ENCODE assay signal across 16 cellular contexts in genomic region chr4:138666366-138666765, GRCh38.
"Had no signal": no experiment of that assay in that cellular context is flagged by ENCODE, and none has a peak within 500 bp of the region (broad histone marks: within the 10 kb centered on the region; RNA-seq: fewer than 3 reads in every experiment).

No MANE protein-coding gene starts in this region.

- DNase-seq: activated CD4-positive, alpha-beta T cell treated with anti-CD3 and anti-CD28 coated beads, Interleukin-2, amount 50 U/mL, for 1 hour; activated CD8-positive, alpha-beta memory T cell treated with anti-CD3 and anti-CD28 coated beads for 24 hours; activated naive CD8-positive, alpha-beta T cell treated with anti-CD3 and anti-CD28 coated beads for 36 hours; amygdala; cerebellar nuclear complex; effector memory CD4-positive, alpha-beta T cell; foreskin fibroblast; glutamatergic neuron; kidney glomerular epithelial cell; mesendoderm; right lobe of liver; stimulated activated CD4-positive, alpha-beta T cell treated with anti-CD3 and anti-CD28 coated beads, Interleukin-4, amount 100 ng/mL, for 4 hours; stimulated activated CD8-positive, alpha-beta memory T cell treated with anti-CD3 and anti-CD28 coated beads, Interleukin-4, amount 100 ng/mL, for 48 hours; stimulated activated naive CD4-positive, alpha-beta T cell treated with Interleukin-2 at 50 U/mL for 16 hours; T-helper 9 cell; transverse colon had no signal
